ENCODE assay signal across 8 cellular contexts in the genomic region with DNA sequence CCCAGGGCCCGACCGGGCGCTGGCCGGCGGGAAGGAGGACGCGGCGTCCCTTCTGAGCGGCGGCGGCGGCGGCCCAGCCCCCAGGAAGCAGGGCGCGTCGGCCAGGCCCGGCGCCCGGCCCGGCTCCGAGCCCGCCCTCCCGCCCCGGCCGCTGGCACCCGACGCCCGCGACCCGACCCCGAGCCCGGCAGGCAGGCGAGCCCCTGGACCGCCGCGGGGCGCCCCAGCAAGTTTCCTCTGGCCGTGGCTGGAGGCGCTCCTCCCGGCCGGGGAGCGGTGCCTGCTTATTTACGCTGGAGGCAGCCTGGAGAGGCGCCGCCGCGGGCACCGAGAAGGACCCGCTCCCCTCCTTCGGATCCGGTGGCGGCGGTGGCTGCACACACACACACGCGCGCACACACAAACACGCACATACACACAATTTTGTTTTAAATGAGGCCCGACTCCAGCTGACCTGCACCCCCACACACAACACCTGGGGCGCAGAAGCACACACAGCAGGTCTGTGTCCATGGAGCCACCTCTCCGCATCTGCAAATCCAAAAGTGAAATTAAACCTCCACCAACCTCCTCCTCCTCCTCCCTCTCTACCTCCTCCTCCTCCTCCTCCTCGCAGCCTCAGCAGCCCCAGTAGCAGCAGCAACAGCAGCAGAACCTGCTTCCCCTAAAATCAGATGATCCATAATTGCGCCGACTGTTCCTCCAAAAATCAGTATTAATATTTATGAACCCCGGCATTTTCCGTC. TPM values are rescaled to one million over a fixed set of nuclear protein-coding genes. Genes with fewer than 3 reads are reported as not detected.
A peak's percentile ranks its signal among the peaks of the same experiment; 100 is the strongest.
DNase-seq lines count a peak whose midpoint lies in the region; TF ChIP-seq lines count a peak whose summit lies in the region.

No MANE protein-coding gene starts in this region.

- DNase-seq in COR-L47 (lab: John Stamatoyannopoulos, UW) (peak; percentile 39), H4 (ENCODE audit: low spot score) (peak; percentile 30), OCI-LY7 (ENCODE audit: low spot score) (peak; percentile 71), foreskin fibroblast (peak; percentile 30 to 61), ureter (ENCODE audit: low spot score) (peak; percentile 61), GOT3 (lab: John Stamatoyannopoulos, UW) (no peak)
- peak; percentile 82 for DNase-seq in activated effector memory CD4-positive, alpha-beta T cell treated with anti-CD3 and anti-CD28 coated beads, Interleukin-2, amount 50 U/mL, for 16 hours

- BruUV-seq in OCI-LY7 (replicated peaks; lab: Mats Ljungman, UMichigan) = no TSS peak

- no peaks in the 10 kb centered on the region for H3K9me2 ChIP-seq in OCI-LY7 (ENCODE audit: insufficient read depth, low read length)

- H3K4me3 ChIP-seq in OCI-LY7 (ENCODE audit: low read depth, low read length, poor library complexity, severe bottlenecking) = peak overlapping the region; percentile 89
- H3K4me3 ChIP-seq in foreskin fibroblast (ENCODE audit: low read depth in 1 of 2, low read length in 2 of 2) = peak overlapping the region; percentile 73 to 100
- H3K4me3 ChIP-seq in neuron (ENCODE audit: low read length) = peak overlapping the region; percentile 90

- H3K36me3 ChIP-seq in OCI-LY7 (ENCODE audit: insufficient read depth, low read length) (peaks cover 5% of the 10 kb centered on the region; the same call in 1 of the 2 replicates), neuron (ENCODE audit: insufficient read depth, low read length) (no peaks in the 10 kb centered on the region)

- intact Hi-C loops in OCI-LY7 (cut with micrococcal nuclease; ENCODE audit: unreplicated experiment) = loop anchor here (1.0 to 10.0 kb wide), 11 partner anchors 33 to 969 kb away; a partner anchor contains a TSS

- no peak; the same call in 1 of the 2 replicates for TF ChIP-seq CTCF in OCI-LY7 (conservative IDR thresholded peaks at IDR 0.05; ENCODE audit: low read length)
- TF ChIP-seq CTCF in foreskin fibroblast (IDR thresholded peaks at IDR 0.05; ENCODE audit: low read depth, low read length) = no peak

- POLR2A ChIA-PET in OCI-LY7 (lab: Charles Lee) = interaction anchor here (0.7 to 2.1 kb wide), 11 partner anchors 8 to 209 kb away, joined by 3 to 21 read pairs (median 4); no protein-coding TSS in a partner anchor

- peak overlapping the region; percentile 81 for H3K4me2 ChIP-seq in OCI-LY7 (ENCODE audit: low read length)

- H4K20me1 ChIP-seq in OCI-LY7 (ENCODE audit: insufficient read depth, low read length) = peaks cover 18% of the 10 kb centered on the region; the same call in 1 of the 2 replicates

- H3K27ac ChIP-seq in OCI-LY7 (ENCODE audit: low read depth, low read length, poor library complexity, severe bottlenecking) = peak overlapping the region; percentile 89

- peaks cover 66% of the 10 kb centered on the region for H3K79me2 ChIP-seq in OCI-LY7 (ENCODE audit: insufficient read depth, low read depth, low read length)

- H2AFZ ChIP-seq in OCI-LY7 (ENCODE audit: low read length) (no peak overlapping the region; the same call in 1 of the 2 replicates), neuron (ENCODE audit: low read depth, low read length) (peak overlapping the region; percentile 38)

- CTCF ChIA-PET in OCI-LY7 (lab: Charles Lee; ENCODE audit: unreplicated experiment) = no interaction called here

- H3K27me3 ChIP-seq in neuron (ENCODE audit: insufficient read depth, low read length) = no peaks in the 10 kb centered on the region

- H3K9me3 ChIP-seq in OCI-LY7 (ENCODE audit: low read length) = no peaks in the 10 kb centered on the region
- H3K9me3 ChIP-seq in neuron (ENCODE audit: low read length) = no peaks in the 10 kb centered on the region

- H3K4me1 ChIP-seq in OCI-LY7 (ENCODE audit: insufficient read depth, low read length, poor library complexity, severe bottlenecking) (peaks cover 63% of the 10 kb centered on the region), neuron (ENCODE audit: insufficient read depth, low read length) (peaks cover 31% of the 10 kb centered on the region)

RNA-seq across cellular contexts. Expression of a gene that starts 0.7 kb away (rescaled TPM):
- 33.5 and 35.9 TPM in 2 replicates for total RNA-seq in H4 (2014; rRNA removed; shearing (Covaris generic))
- 29.7 and 32.3 TPM in 2 replicates for total RNA-seq in OCI-LY7 (2014; rRNA removed; shearing (Covaris generic))
- total RNA-seq in OCI-LY7 (2022) (31.8 and 37.8 TPM in 2 replicates), ureter (74.9 TPM)
